16 cellular contexts compared by ENCODE assay signal in genomic region chr6:35592178-35592577, GRCh38.
DNase-seq lines count a peak whose midpoint lies in the region; ATAC-seq and TF ChIP-seq lines count a peak whose summit lies in the region.
"Had no signal": no experiment of that assay in that cellular context is flagged by ENCODE, and none has a peak within 500 bp of the region (broad histone marks: within the 10 kb centered on the region; RNA-seq: fewer than 3 reads in every experiment).

No MANE protein-coding gene starts in this region.

- WGBS in right lobe of liver (ENCODE audit: insufficient coverage, low coverage, low lambda C conversion rate, missing lambda C conversion rate), result 56% methylated on average over 3 of the region's 3 CpGs
- WGBS in thymus, result 97% methylated on average over 3 of the region's 3 CpGs

- intact Hi-C loops in activated naive CD4-positive, alpha-beta T cell treated with anti-CD3 and anti-CD28 coated beads for 36 hours (cut with micrococcal nuclease), result no loop called here
- intact Hi-C loops in right lobe of liver (cut with DNase I), result no loop called here

- H3K4me3 Mint-ChIP-seq in activated naive CD4-positive, alpha-beta T cell treated with anti-CD3 and anti-CD28 coated beads for 36 hours, result no peak overlapping the region
- H3K4me3 Mint-ChIP-seq in T-helper 17 cell, result no peak overlapping the region
- no peak overlapping the region for H3K4me3 Mint-ChIP-seq in natural killer cell treated with Interleukin-12 subunit alpha and Interleukin-12 subunit beta and Interleukin-15 and Interleukin-18, amount 100 ng/mL, for 72 hours
- H3K4me3 Mint-ChIP-seq in osteocyte (ENCODE audit: unreplicated experiment), result no peak overlapping the region
- H3K4me3 Mint-ChIP-seq: activated CD4-positive, alpha-beta T cell treated with anti-CD3 and anti-CD28 coated beads, Interleukin-2, amount 10 ng/mL, durations not matched to agents 24 days and 14 days had no signal

- H3K9me3 Mint-ChIP-seq in activated naive CD4-positive, alpha-beta T cell treated with anti-CD3 and anti-CD28 coated beads for 36 hours, result no peaks in the 10 kb centered on the region
- no peaks in the 10 kb centered on the region for H3K9me3 Mint-ChIP-seq in natural killer cell treated with Interleukin-12 subunit alpha and Interleukin-12 subunit beta and Interleukin-15 and Interleukin-18, amount 100 ng/mL, for 72 hours
- H3K9me3 Mint-ChIP-seq in osteocyte (ENCODE audit: unreplicated experiment), result no peaks in the 10 kb centered on the region
- H3K9me3 Mint-ChIP-seq: activated CD4-positive, alpha-beta T cell treated with anti-CD3 and anti-CD28 coated beads, Interleukin-2, amount 10 ng/mL, durations not matched to agents 24 days and 14 days had no signal

- peak overlapping the region; percentile 28 for H3K27ac Mint-ChIP-seq in activated naive CD4-positive, alpha-beta T cell treated with anti-CD3 and anti-CD28 coated beads for 36 hours
- H3K27ac Mint-ChIP-seq in T-helper 17 cell, result peak overlapping the region; percentile 96
- H3K27ac Mint-ChIP-seq in natural killer cell treated with Interleukin-12 subunit alpha and Interleukin-12 subunit beta and Interleukin-15 and Interleukin-18, amount 100 ng/mL, for 72 hours, result no peak overlapping the region
- H3K27ac Mint-ChIP-seq in osteocyte (ENCODE audit: unreplicated experiment), result no peak overlapping the region
- H3K27ac Mint-ChIP-seq: activated CD4-positive, alpha-beta T cell treated with anti-CD3 and anti-CD28 coated beads, Interleukin-2, amount 10 ng/mL, durations not matched to agents 24 days and 14 days had no signal

- peak overlapping the region in 2 of 3 donors; percentile 45 to 60 for H3K27ac ChIP-seq in right lobe of liver
- H3K27ac ChIP-seq in thymus (ENCODE audit: low read depth), result peak overlapping the region; percentile 33
- H3K27ac ChIP-seq: foreskin keratinocyte, pancreas had no signal

- TF ChIP-seq CTCF in right lobe of liver (IDR thresholded peaks at IDR 0.05) (no peak), osteocyte (IDR thresholded peaks at IDR 0.05) (no peak)

- H3K36me3 ChIP-seq in right lobe of liver (peaks cover 0 to 95% (median 41%) of the 10 kb centered on the region in 4 donors), thymus (ENCODE audit: control insufficient read depth, insufficient read depth) (peaks cover 66% of the 10 kb centered on the region)

- no peaks in the 10 kb centered on the region for H3K27me3 ChIP-seq in right lobe of liver
- H3K27me3 ChIP-seq in thymus (ENCODE audit: control insufficient read depth, insufficient read depth), result no peaks in the 10 kb centered on the region
- H3K27me3 ChIP-seq: foreskin keratinocyte, left lung, pancreas, spleen had no signal

- no peaks in the 10 kb centered on the region for H3K27me3 Mint-ChIP-seq in activated naive CD4-positive, alpha-beta T cell treated with anti-CD3 and anti-CD28 coated beads for 36 hours (ENCODE audit: low read depth)
- H3K27me3 Mint-ChIP-seq in T-helper 17 cell (no peaks in the 10 kb centered on the region), osteocyte (ENCODE audit: unreplicated experiment) (no peaks in the 10 kb centered on the region)
- no peaks in the 10 kb centered on the region for H3K27me3 Mint-ChIP-seq in natural killer cell treated with Interleukin-12 subunit alpha and Interleukin-12 subunit beta and Interleukin-15 and Interleukin-18, amount 100 ng/mL, for 72 hours
- H3K27me3 Mint-ChIP-seq: activated CD4-positive, alpha-beta T cell treated with anti-CD3 and anti-CD28 coated beads, Interleukin-2, amount 10 ng/mL, durations not matched to agents 24 days and 14 days had no signal

- TF ChIP-seq POLR2A in right lobe of liver (IDR thresholded peaks at IDR 0.05), result no peak

- H3K4me1 ChIP-seq in right lobe of liver, result peaks cover 0 to 32% (median 14%) of the 10 kb centered on the region in 4 donors
- peaks cover 3% of the 10 kb centered on the region for H3K4me1 ChIP-seq in thymus (ENCODE audit: control insufficient read depth, insufficient read depth, low read length)

- H3K4me3 ChIP-seq in right lobe of liver (no peak overlapping the region), thymus (ENCODE audit: low read length) (no peak overlapping the region)
- H3K4me3 ChIP-seq: left lung, pancreas, spleen had no signal

- CTCF ChIA-PET in activated naive CD4-positive, alpha-beta T cell treated with anti-CD3 and anti-CD28 coated beads for 36 hours (lab: Charles Lee), result interaction anchor here (0.5 to 14.5 kb wide), 9 partner anchors 9 to 469 kb away, joined by 3 to 207 read pairs (median 4); partner anchors contain the start of gene ARMC12

- H3K9me3 ChIP-seq in T-helper 17 cell (ENCODE audit: control insufficient read depth, low read length, poor library complexity, severe bottlenecking), result no peaks in the 10 kb centered on the region
- no peaks in the 10 kb centered on the region for H3K9me3 ChIP-seq in right lobe of liver
- no peaks in the 10 kb centered on the region for H3K9me3 ChIP-seq in thymus (ENCODE audit: control insufficient read depth)
- H3K9me3 ChIP-seq: left lung, pancreas, spleen had no signal

- peaks cover 73% of the 10 kb centered on the region for H3K36me3 Mint-ChIP-seq in activated naive CD4-positive, alpha-beta T cell treated with anti-CD3 and anti-CD28 coated beads for 36 hours (ENCODE audit: low read depth)
- peaks cover 4% of the 10 kb centered on the region for H3K36me3 Mint-ChIP-seq in T-helper 17 cell (ENCODE audit: low read depth)
- H3K36me3 Mint-ChIP-seq in natural killer cell treated with Interleukin-12 subunit alpha and Interleukin-12 subunit beta and Interleukin-15 and Interleukin-18, amount 100 ng/mL, for 72 hours, result no peaks in the 10 kb centered on the region
- H3K36me3 Mint-ChIP-seq in osteocyte (ENCODE audit: unreplicated experiment), result peaks cover 27% of the 10 kb centered on the region

- peaks cover 88% of the 10 kb centered on the region for H3K4me1 Mint-ChIP-seq in activated naive CD4-positive, alpha-beta T cell treated with anti-CD3 and anti-CD28 coated beads for 36 hours (ENCODE audit: low read depth)
- H3K4me1 Mint-ChIP-seq in T-helper 17 cell (peaks cover 46% of the 10 kb centered on the region), osteocyte (ENCODE audit: unreplicated experiment) (peaks cover 34% of the 10 kb centered on the region)
- H3K4me1 Mint-ChIP-seq in natural killer cell treated with Interleukin-12 subunit alpha and Interleukin-12 subunit beta and Interleukin-15 and Interleukin-18, amount 100 ng/mL, for 72 hours (ENCODE audit: low read depth in 2 of 2), result no peaks in the 10 kb centered on the region

- no peak for DNase-seq in activated naive CD4-positive, alpha-beta T cell treated with anti-CD3 and anti-CD28 coated beads for 36 hours
- no peak for DNase-seq in activated naive CD4-positive, alpha-beta T cell treated with Interleukin-2 at 50 U/mL for 16 hours
- DNase-seq in T-helper 17 cell, result no peak
- no peak for DNase-seq in right lobe of liver
- no peak for DNase-seq in NCI-H1092 (lab: John Stamatoyannopoulos, UW)
- DNase-seq in natural killer cell treated with Interleukin-12 subunit alpha and Interleukin-12 subunit beta and Interleukin-15 and Interleukin-18, amount 100 ng/mL, for 72 hours (ENCODE audit: low spot score), result no peak
- DNase-seq in osteocyte (ENCODE audit: extremely low spot score, unreplicated experiment), result no peak
- DNase-seq: activated CD4-positive, alpha-beta T cell treated with anti-CD3 and anti-CD28 coated beads, Interleukin-2, amount 10 ng/mL, durations not matched to agents 24 days and 14 days; anterior cingulate cortex; foreskin keratinocyte; left lung; NCI-H1436 treated with DMSO at 0.1 percent for 48 hours; pancreas; spleen had no signal

- ATAC-seq in T-helper 17 cell (no peak), right lobe of liver (peak in 3 of 4 donors; percentile 43 to 74 (median 74))
- no peak for ATAC-seq in natural killer cell treated with Interleukin-12 subunit alpha and Interleukin-12 subunit beta and Interleukin-15 and Interleukin-18, amount 100 ng/mL, for 72 hours
- ATAC-seq: foreskin keratinocyte, Panc1, pancreas had no signal

Comparison
In these comparisons a context has a peak if more than half of its experiments do, and no peak if none do; other contexts are left out.
1. H3K27ac Mint-ChIP-seq: peak in activated naive CD4-positive, alpha-beta T cell treated with anti-CD3 and anti-CD28 coated beads for 36 hours (single experiment) and T-helper 17 cell (single experiment); none in natural killer cell treated with Interleukin-12 subunit alpha and Interleukin-12 subunit beta and Interleukin-15 and Interleukin-18, amount 100 ng/mL, for 72 hours (0 of 2) and osteocyte (single experiment).
2. ATAC-seq: peak in right lobe of liver (3 of 4); none in T-helper 17 cell (single experiment) and natural killer cell treated with Interleukin-12 subunit alpha and Interleukin-12 subunit beta and Interleukin-15 and Interleukin-18, amount 100 ng/mL, for 72 hours (0 of 2).